Comparison of ENCODE assay signal across 1 cellular context in genomic region chr12:24075650-24076049, GRCh38.
TF ChIP-seq lines count a peak whose summit lies in the region.

No MANE protein-coding gene starts in this region.

TF ChIP-seq in IMR-90, 13 proteins besides CTCF, POLR2A, EP300 and RAD21:
- TF ChIP-seq MXI1 (IDR thresholded peaks at IDR 0.05; ENCODE audit: borderline replicate concordance, low read depth, low read length) (no peak), BHLHE40 (IDR thresholded peaks at IDR 0.05; ENCODE audit: low read depth, low read length) (no peak)
